In the genomic region with DNA sequence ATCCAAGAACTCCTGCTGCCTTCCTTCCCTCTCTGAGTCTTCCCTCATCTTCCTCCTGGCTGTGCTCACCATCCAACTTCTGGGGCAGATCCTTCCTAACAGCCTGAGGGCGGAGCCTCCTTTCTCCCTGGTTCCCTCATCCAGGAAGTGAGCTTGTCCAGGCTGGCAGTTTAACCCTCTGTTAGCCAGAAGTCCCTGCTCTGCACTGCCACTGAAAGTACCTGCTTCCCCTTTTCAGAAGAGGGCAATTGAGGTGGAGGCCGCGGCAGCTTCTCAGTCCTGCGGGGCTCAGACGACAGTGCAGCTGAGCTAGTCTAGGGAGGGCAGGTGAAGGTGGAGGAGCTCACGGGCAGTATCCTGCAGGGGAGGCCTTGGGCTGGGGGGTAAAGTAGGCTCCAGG, we compare ENCODE assay signal across 8 cellular contexts.
DNase-seq lines count a peak whose midpoint lies in the region; ATAC-seq and TF ChIP-seq lines count a peak whose summit lies in the region.

No MANE protein-coding gene starts in this region.

- ATAC-seq in HG03521 (IDR thresholded peaks at IDR 0.05; ENCODE audit: unreplicated experiment) (peak; percentile 66), activated B cell treated with CpG ODN at 0.5 μM for 24 hours (ENCODE audit: low read depth) (peak; percentile 69)

- TF ChIP-seq CTCF in GM20000 (IDR thresholded peaks at IDR 0.05; ENCODE audit: extremely low read depth, missing control alignments) (no peak), activated B cell treated with CpG ODN at 0.5 μM for 24 hours (IDR thresholded peaks at IDR 0.05) (no peak), right atrium auricular region (IDR thresholded peaks at IDR 0.05) (no peak)

- H3K36me3 ChIP-seq in right atrium auricular region, result no peaks in the 10 kb centered on the region

- no peaks in the 10 kb centered on the region for H3K36me3 Mint-ChIP-seq in activated B cell treated with CpG ODN at 0.5 μM for 24 hours (ENCODE audit: low read depth)
- H3K36me3 Mint-ChIP-seq in activated naive CD4-positive, alpha-beta T cell treated with anti-CD3 and anti-CD28 coated beads, Interleukin-2, amount 10 ng/mL, durations not matched to agents 7 days and 5 days, result no peaks in the 10 kb centered on the region

- H3K9me3 ChIP-seq in right atrium auricular region, result no peaks in the 10 kb centered on the region

- H3K4me1 ChIP-seq in right atrium auricular region, result no peaks in the 10 kb centered on the region

- intact Hi-C loops in activated B cell treated with CpG ODN at 0.5 μM for 24 hours (cut with micrococcal nuclease), result no loop called here

- peak overlapping the region; percentile 15 for H3K27ac Mint-ChIP-seq in activated B cell treated with CpG ODN at 0.5 μM for 24 hours
- no peak overlapping the region for H3K27ac Mint-ChIP-seq in activated naive CD4-positive, alpha-beta T cell treated with anti-CD3 and anti-CD28 coated beads, Interleukin-2, amount 10 ng/mL, durations not matched to agents 7 days and 5 days

- H3K27me3 Mint-ChIP-seq in activated B cell treated with CpG ODN at 0.5 μM for 24 hours, result peaks cover 5% of the 10 kb centered on the region
- H3K27me3 Mint-ChIP-seq in activated naive CD4-positive, alpha-beta T cell treated with anti-CD3 and anti-CD28 coated beads, Interleukin-2, amount 10 ng/mL, durations not matched to agents 7 days and 5 days, result peaks cover 44% of the 10 kb centered on the region

- no peak overlapping the region for H3K4me3 Mint-ChIP-seq in activated B cell treated with CpG ODN at 0.5 μM for 24 hours
- H3K4me3 Mint-ChIP-seq in activated naive CD4-positive, alpha-beta T cell treated with anti-CD3 and anti-CD28 coated beads, Interleukin-2, amount 10 ng/mL, durations not matched to agents 7 days and 5 days, result no peak overlapping the region

- POLR2A ChIA-PET in activated B cell treated with CpG ODN at 0.5 μM for 24 hours (lab: Charles Lee), result no interaction called here

- H3K27me3 ChIP-seq in right atrium auricular region, result no peaks in the 10 kb centered on the region

- DNase-seq in COLO829 (ENCODE audit: low spot score), result peak; percentile 40
- DNase-seq in GM20000 (ENCODE audit: low spot score), result peak; percentile 38
- DNase-seq in activated B cell treated with CpG ODN at 0.5 μM for 24 hours, result no peak
- no peak for DNase-seq in SW480 (ENCODE audit: low spot score)
- no peak for DNase-seq in central memory CD4-positive, alpha-beta T cell
- DNase-seq in activated naive CD4-positive, alpha-beta T cell treated with anti-CD3 and anti-CD28 coated beads, Interleukin-2, amount 10 ng/mL, durations not matched to agents 7 days and 5 days, result no peak
- DNase-seq in right atrium auricular region (ENCODE audit: low spot score), result no peak

- no peak overlapping the region for H3K4me3 ChIP-seq in right atrium auricular region

- H3K9me3 Mint-ChIP-seq in activated B cell treated with CpG ODN at 0.5 μM for 24 hours, result no peaks in the 10 kb centered on the region
- no peaks in the 10 kb centered on the region for H3K9me3 Mint-ChIP-seq in activated naive CD4-positive, alpha-beta T cell treated with anti-CD3 and anti-CD28 coated beads, Interleukin-2, amount 10 ng/mL, durations not matched to agents 7 days and 5 days

- peaks cover 17% of the 10 kb centered on the region for H3K4me1 Mint-ChIP-seq in activated B cell treated with CpG ODN at 0.5 μM for 24 hours
- H3K4me1 Mint-ChIP-seq in activated naive CD4-positive, alpha-beta T cell treated with anti-CD3 and anti-CD28 coated beads, Interleukin-2, amount 10 ng/mL, durations not matched to agents 7 days and 5 days, result no peaks in the 10 kb centered on the region

- CTCF ChIA-PET in activated B cell treated with CpG ODN at 0.5 μM for 24 hours (lab: Charles Lee), result no interaction called here
- CTCF ChIA-PET in activated naive CD4-positive, alpha-beta T cell treated with anti-CD3 and anti-CD28 coated beads, Interleukin-2, amount 10 ng/mL, durations not matched to agents 7 days and 5 days (lab: Charles Lee), result no interaction called here

- no peak overlapping the region for H3K27ac ChIP-seq in right atrium auricular region

Comparison
In these comparisons a context has a peak if more than half of its experiments do, and no peak if none do; other contexts are left out.
1. DNase-seq: peak in COLO829 (single experiment) and GM20000 (single experiment); none in activated B cell treated with CpG ODN at 0.5 μM for 24 hours (single experiment), SW480 (single experiment), central memory CD4-positive, alpha-beta T cell (single experiment), activated naive CD4-positive, alpha-beta T cell treated with anti-CD3 and anti-CD28 coated beads, Interleukin-2, amount 10 ng/mL, durations not matched to agents 7 days and 5 days (single experiment) and right atrium auricular region (single experiment).